ENCODE assay signal across 13 cellular contexts in the genomic region with DNA sequence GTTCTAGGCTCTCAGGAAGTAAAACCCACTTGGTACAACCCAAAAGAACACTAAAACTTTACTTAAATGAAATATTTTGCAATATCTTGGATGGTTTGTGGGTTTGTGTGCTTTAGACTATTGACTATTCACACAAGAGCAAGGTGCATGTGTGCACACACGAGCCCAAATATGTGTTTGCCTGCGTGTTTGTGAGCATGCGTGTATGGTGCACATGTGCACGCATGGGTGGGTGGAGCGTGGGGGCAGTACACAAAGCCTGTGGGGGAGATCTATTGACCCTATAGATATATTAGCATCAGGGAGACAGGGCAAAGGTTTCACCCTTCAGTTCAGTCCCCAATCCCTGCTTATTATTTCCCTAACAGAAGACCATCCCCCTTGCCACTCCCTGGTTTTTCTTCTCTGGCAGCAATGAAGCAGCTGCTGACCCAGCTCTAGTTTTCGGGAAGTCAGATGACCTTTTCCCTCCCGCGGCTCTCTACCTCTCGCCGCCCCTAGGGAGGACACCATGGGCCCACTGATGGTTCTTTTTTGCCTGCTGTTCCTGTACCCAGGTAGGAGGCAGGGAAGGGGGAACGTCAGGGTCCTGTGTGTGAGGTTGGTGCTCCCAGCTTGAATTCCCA. TPM values are rescaled to one million over a fixed set of nuclear protein-coding genes. Genes with fewer than 3 reads are reported as not detected.
A peak's percentile ranks its signal among the peaks of the same experiment; 100 is the strongest.
DNase-seq lines count a peak whose midpoint lies in the region; ATAC-seq, FAIRE-seq and TF ChIP-seq lines count a peak whose summit lies in the region.
"Had no signal": no experiment of that assay in that cellular context is flagged by ENCODE, and none has a peak within 500 bp of the region (broad histone marks: within the 10 kb centered on the region; RNA-seq: fewer than 3 reads in every experiment).

A gene (plus strand): TSS at position 476 of the 626 bp plus-strand sequence. CDS start 36 bp downstream, at position 512.

- no peaks in the 10 kb centered on the region for H3K36me3 Mint-ChIP-seq in progenitor cell of endocrine pancreas (ENCODE audit: insufficient read depth)
- H3K36me3 Mint-ChIP-seq: memory B cell had no signal

- H3K27me3 Mint-ChIP-seq in progenitor cell of endocrine pancreas: peaks cover 3% of the 10 kb centered on the region

- H3K9me3 ChIP-seq in left ventricle myocardium inferior (replicated peaks) (no peaks in the 10 kb centered on the region), osteoblast (ENCODE audit: low read depth, low read length) (no peaks in the 10 kb centered on the region)

- peak within 1 kb of the TSS; percentile 73 for H2AFZ ChIP-seq in osteoblast (ENCODE audit: low read length)

- no peak for DNase-seq in left ventricle myocardium inferior
- DNase-seq in Right ventricle myocardium superior: no peak
- DNase-seq in left ventricle myocardium superior: no peak
- DNase-seq in osteoblast (ENCODE audit: insufficient read length, low spot score, missing footprints): no peak
- no peak for DNase-seq in SW480 (ENCODE audit: low spot score)
- DNase-seq in progenitor cell of endocrine pancreas (ENCODE audit: low spot score, unreplicated experiment): no peak
- no peak for DNase-seq in AG20443 (ENCODE audit: low spot score)
- no peak for DNase-seq in GM19239 (ENCODE audit: insufficient read length, low spot score)
- DNase-seq: activated CD8-positive, alpha-beta T cell treated with anti-CD3 and anti-CD28 coated beads, Interleukin-2, amount 10 ng/mL, durations not matched to agents 7 days and 5 days; activated gamma-delta T cell; NCI-H510A treated with DMSO at 0.1 percent for 48 hours had no signal

- H3K36me3 ChIP-seq in left ventricle myocardium inferior (no peaks in the 10 kb centered on the region), osteoblast (ENCODE audit: insufficient read depth, low read length) (no peaks in the 10 kb centered on the region)

- H3K4me2 ChIP-seq in osteoblast (ENCODE audit: insufficient read depth, low read length): peak within 1 kb of the TSS; percentile 37

- H3K27ac ChIP-seq in left ventricle myocardium inferior (replicated peaks): no peak within 1 kb of the TSS
- H3K27ac ChIP-seq in osteoblast (ENCODE audit: low read depth, low read length): no peak within 1 kb of the TSS

- no peak within 1 kb of the TSS for H3K4me3 Mint-ChIP-seq in progenitor cell of endocrine pancreas (ENCODE audit: low read depth)
- H3K4me3 Mint-ChIP-seq: activated CD8-positive, alpha-beta T cell treated with anti-CD3 and anti-CD28 coated beads, Interleukin-2, amount 10 ng/mL, durations not matched to agents 7 days and 5 days; memory B cell had no signal

- H3K9me3 Mint-ChIP-seq in progenitor cell of endocrine pancreas (ENCODE audit: low read depth): no peaks in the 10 kb centered on the region
- H3K9me3 Mint-ChIP-seq: memory B cell had no signal

- H3K4me1 Mint-ChIP-seq in progenitor cell of endocrine pancreas (ENCODE audit: low read depth): no peaks in the 10 kb centered on the region
- H3K4me1 Mint-ChIP-seq: memory B cell had no signal

- no peak within 1 kb of the TSS for H3K27ac Mint-ChIP-seq in progenitor cell of endocrine pancreas
- H3K27ac Mint-ChIP-seq: activated CD8-positive, alpha-beta T cell treated with anti-CD3 and anti-CD28 coated beads, Interleukin-2, amount 10 ng/mL, durations not matched to agents 7 days and 5 days; memory B cell had no signal

- ATAC-seq in Right ventricle myocardium superior (ENCODE audit: poor library complexity) (no peak), left ventricle myocardium superior (peak; percentile 25)
- ATAC-seq: activated CD8-positive, alpha-beta T cell treated with anti-CD3 and anti-CD28 coated beads, Interleukin-2, amount 10 ng/mL, durations not matched to agents 7 days and 5 days had no signal

- no peak for TF ChIP-seq CTCF in left ventricle myocardium inferior (IDR thresholded peaks at IDR 0.05; ENCODE audit: borderline replicate concordance)
- TF ChIP-seq CTCF in osteoblast (IDR thresholded peaks at IDR 0.05; ENCODE audit: extremely low read depth, low read depth, low read length): no peak
- no peak for TF ChIP-seq CTCF in progenitor cell of endocrine pancreas (IDR thresholded peaks at IDR 0.05; ENCODE audit: unreplicated experiment)

- peak within 1 kb of the TSS; percentile 48 for H3K4me3 ChIP-seq in left ventricle myocardium inferior
- H3K4me3 ChIP-seq in osteoblast (ENCODE audit: insufficient read depth, low read length): peak within 1 kb of the TSS; percentile 20

- H3K4me1 ChIP-seq in left ventricle myocardium inferior (no peaks in the 10 kb centered on the region), osteoblast (ENCODE audit: insufficient read depth, low read length) (no peaks in the 10 kb centered on the region)

- intact Hi-C loops in left ventricle myocardium inferior (cut with micrococcal nuclease): no loop called here
- intact Hi-C loops in Right ventricle myocardium superior (cut with DNase I): no loop called here
- intact Hi-C loops in left ventricle myocardium superior (cut with micrococcal nuclease): no loop called here

- FAIRE-seq in GM19239 (lab: Jason Lieb, UNC): no peak
- FAIRE-seq: bronchial epithelial cell had no signal

- H3K79me2 ChIP-seq in osteoblast (ENCODE audit: insufficient read depth, low read length): no peaks in the 10 kb centered on the region

- H3K27me3 ChIP-seq in left ventricle myocardium inferior (ENCODE audit: low read depth) (peaks cover 28% of the 10 kb centered on the region), osteoblast (ENCODE audit: insufficient read depth, low read length) (no peaks in the 10 kb centered on the region)

- no peaks in the 10 kb centered on the region for H4K20me1 ChIP-seq in osteoblast (ENCODE audit: insufficient read depth, low read length)

RNA-seq across cellular contexts. Expression of the gene that starts here (rescaled TPM):
- 9.7 TPM for total RNA-seq in left ventricle myocardium inferior
- 7.6 TPM for total RNA-seq in Right ventricle myocardium superior
- 5.8 TPM for total RNA-seq in left ventricle myocardium superior
- 12.7 and 18.0 TPM in 2 replicates for total RNA-seq in osteoblast
- 0.47 and 0.65 TPM in 2 replicates for total RNA-seq in progenitor cell of endocrine pancreas
